Comparison of ENCODE assay signal across 14 cellular contexts in the genomic region with DNA sequence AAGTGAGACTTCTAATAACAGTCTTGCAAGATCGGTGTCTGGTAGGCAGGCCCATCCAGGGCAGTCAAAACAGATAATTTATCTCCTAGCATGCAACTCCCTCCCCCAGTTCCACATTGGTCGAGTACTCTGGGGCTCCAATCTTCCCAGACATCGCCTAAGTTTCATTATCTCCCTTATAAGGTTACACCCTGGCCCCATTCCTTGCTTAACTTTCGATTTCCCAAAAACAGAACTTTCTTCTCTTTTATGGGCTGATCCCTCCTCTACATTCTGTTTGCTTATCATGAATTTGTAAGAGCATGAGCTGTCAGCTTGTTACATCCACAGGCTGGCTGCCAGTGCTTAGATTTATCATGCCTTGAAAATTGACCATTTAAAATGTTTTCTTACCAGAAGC.
DNase-seq lines count a peak whose midpoint lies in the region; ATAC-seq, FAIRE-seq and TF ChIP-seq lines count a peak whose summit lies in the region.
"Had no signal": no experiment of that assay in that cellular context is flagged by ENCODE, and none has a peak within 500 bp of the region (broad histone marks: within the 10 kb centered on the region; RNA-seq: fewer than 3 reads in every experiment).

No MANE protein-coding gene starts in this region.

- TF ChIP-seq POLR2A in HepG2 (IDR thresholded peaks at IDR 0.05; ENCODE audit: insufficient read depth in 1 of 2, low read depth in 2 of 2, low read length in 2 of 2) (no peak), right lobe of liver (IDR thresholded peaks at IDR 0.05) (no peak)

- 0% methylated on average over 4 of the region's 4 CpGs for WGBS in HepG2 (ENCODE audit: low lambda C conversion rate)
- WGBS in right lobe of liver (ENCODE audit: insufficient coverage, low coverage, low lambda C conversion rate, missing lambda C conversion rate) = 29% methylated on average over 4 of the region's 4 CpGs

- no peak overlapping the region for H3K4me3 ChIP-seq in HepG2 (replicated peaks in 1 of 3; ENCODE audit: insufficient read depth in 1 of 3, low read depth in 2 of 3, low read length in 3 of 3)
- no peak overlapping the region for H3K4me3 ChIP-seq in right lobe of liver
- H3K4me3 ChIP-seq in fibroblast of pulmonary artery (replicated peaks; ENCODE audit: low read depth, low read length) = no peak overlapping the region
- no peak overlapping the region for H3K4me3 ChIP-seq in mucosa of descending colon

- H3K27me3 ChIP-seq in HepG2 (ENCODE audit: control insufficient read depth in 1 of 2, insufficient read depth in 2 of 2, low read length in 2 of 2) (no peaks in the 10 kb centered on the region; a peak in 1 of 5 replicates), right lobe of liver (no peaks in the 10 kb centered on the region)

- H3K27ac ChIP-seq in HepG2 (ENCODE audit: extremely low read length, insufficient read depth, low read length) (no peak overlapping the region), right lobe of liver (no peak overlapping the region)

- H3K9ac ChIP-seq in HepG2 (ENCODE audit: insufficient read depth, low read depth, low read length) = no peak overlapping the region

- no peaks in the 10 kb centered on the region for H3K36me3 ChIP-seq in HepG2 (replicated peaks in 1 of 2; ENCODE audit: control insufficient read depth in 1 of 2, insufficient read depth in 2 of 2, low read length in 2 of 2)
- H3K36me3 ChIP-seq in right lobe of liver = no peaks in the 10 kb centered on the region
- no peaks in the 10 kb centered on the region for H3K36me3 ChIP-seq in mucosa of descending colon (ENCODE audit: low read depth)

- BruUV-seq in HepG2 (replicated peaks; lab: Mats Ljungman, UMichigan) = no TSS peak

- CTCF ChIA-PET in HepG2 (lab: Yijun Ruan, JAX; ENCODE audit: low intra/inter-chr PET ratio, low total read pairs) = no interaction called here

- H4K20me1 ChIP-seq in HepG2 (ENCODE audit: insufficient read depth, low read length) = no peaks in the 10 kb centered on the region

- no peak overlapping the region for H3K4me2 ChIP-seq in HepG2 (ENCODE audit: low read depth, low read length)

- H2AFZ ChIP-seq in HepG2 (ENCODE audit: low read length) = peak overlapping the region; percentile 15

- ATAC-seq in HepG2 (no peak), right lobe of liver (no peak), mucosa of descending colon (peak; percentile 40)

- TF ChIP-seq EP300 in HepG2 (IDR thresholded peaks at IDR 0.05; ENCODE audit: low read depth in 2 of 2, low read length in 2 of 2) (no peak), HepG2 (CRISPR knock-in tag; IDR thresholded peaks at IDR 0.05; ENCODE audit: borderline replicate concordance) (no peak)

- TF ChIP-seq CTCF in HepG2 (CRISPR knock-in tag; IDR thresholded peaks at IDR 0.05) (no peak), right lobe of liver (IDR thresholded peaks at IDR 0.05) (no peak), fibroblast of pulmonary artery (IDR thresholded peaks at IDR 0.05; ENCODE audit: low read length, missing control alignments) (no peak), mucosa of descending colon (IDR thresholded peaks at IDR 0.05) (no peak)

- POLR2A ChIA-PET in HepG2 (lab: Yijun Ruan, JAX) = no interaction called here

- H3K9me3 ChIP-seq in HepG2 (ENCODE audit: low read length) (no peaks in the 10 kb centered on the region), right lobe of liver (no peaks in the 10 kb centered on the region), mucosa of descending colon (peaks cover 3% of the 10 kb centered on the region)

- intact Hi-C loops in HepG2 (cut with micrococcal nuclease; ENCODE audit: unreplicated experiment) (no loop called here), right lobe of liver (cut with DNase I) (no loop called here), mucosa of descending colon (cut with DNase I, micrococcal nuclease) (no loop called here), posterior vena cava (cut with DNase I) (no loop called here), head of caudate nucleus (cut with DNase I) (no loop called here)

- H3K4me1 ChIP-seq in HepG2 (ENCODE audit: insufficient read depth, low read length) (no peaks in the 10 kb centered on the region), right lobe of liver (no peaks in the 10 kb centered on the region), mucosa of descending colon (ENCODE audit: low read depth) (no peaks in the 10 kb centered on the region)

- no peaks in the 10 kb centered on the region for H3K79me2 ChIP-seq in HepG2 (ENCODE audit: insufficient read depth, low read length)

- DNase-seq in HepG2 (ENCODE audit: low spot score) (no peak), right lobe of liver (no peak), fibroblast of pulmonary artery (ENCODE audit: low read depth) (peak; percentile 44), mucosa of descending colon (peak in 1 of 3 donors; percentile 21), posterior vena cava (ENCODE audit: low spot score) (no peak), head of caudate nucleus (no peak), DMS 273 treated with DMSO at 0.1 percent for 48 hours (lab: John Stamatoyannopoulos, UW) (no peak), nucleus accumbens (lab: John Stamatoyannopoulos, UW) (no peak)
- DNase-seq: activated CD8-positive, alpha-beta memory T cell treated with anti-CD3 and anti-CD28 coated beads for 24 hours; CD8-positive, alpha-beta memory T cell; NCI-H774; SHP77 treated with DMSO at 0.1 percent for 48 hours; stimulated activated CD4-positive, alpha-beta T cell treated with anti-CD3 and anti-CD28 coated beads, Interleukin-4, amount 100 ng/mL, for 1 hour had no signal

- FAIRE-seq in HepG2 (lab: Jason Lieb, UNC) = no peak
- FAIRE-seq: TTC549 had no signal

- in situ Hi-C loops in HepG2 (cut with HindIII; ENCODE audit: extremely low pct_ligation_motif_present, low pct_unique_long_range_greater_than_20kb) = no loop called here

- no peak for TF ChIP-seq RAD21 in HepG2 (CRISPR knock-in tag; IDR thresholded peaks at IDR 0.05)

TF ChIP-seq in HepG2, 621 proteins besides CTCF, POLR2A, EP300 and RAD21:
- no peak for TF ChIP-seq GABPA (IDR thresholded peaks at IDR 0.05; ENCODE audit: low read depth, low read length)
- TF ChIP-seq GABPA (CRISPR knock-in tag; IDR thresholded peaks at IDR 0.05; ENCODE audit: low read depth) = no peak
- no peak for TF ChIP-seq ZNF17 (CRISPR knock-in tag; IDR thresholded peaks at IDR 0.05)
TF ChIP-seq in HepG2: peak in this region for 0.
